In the genomic region with DNA sequence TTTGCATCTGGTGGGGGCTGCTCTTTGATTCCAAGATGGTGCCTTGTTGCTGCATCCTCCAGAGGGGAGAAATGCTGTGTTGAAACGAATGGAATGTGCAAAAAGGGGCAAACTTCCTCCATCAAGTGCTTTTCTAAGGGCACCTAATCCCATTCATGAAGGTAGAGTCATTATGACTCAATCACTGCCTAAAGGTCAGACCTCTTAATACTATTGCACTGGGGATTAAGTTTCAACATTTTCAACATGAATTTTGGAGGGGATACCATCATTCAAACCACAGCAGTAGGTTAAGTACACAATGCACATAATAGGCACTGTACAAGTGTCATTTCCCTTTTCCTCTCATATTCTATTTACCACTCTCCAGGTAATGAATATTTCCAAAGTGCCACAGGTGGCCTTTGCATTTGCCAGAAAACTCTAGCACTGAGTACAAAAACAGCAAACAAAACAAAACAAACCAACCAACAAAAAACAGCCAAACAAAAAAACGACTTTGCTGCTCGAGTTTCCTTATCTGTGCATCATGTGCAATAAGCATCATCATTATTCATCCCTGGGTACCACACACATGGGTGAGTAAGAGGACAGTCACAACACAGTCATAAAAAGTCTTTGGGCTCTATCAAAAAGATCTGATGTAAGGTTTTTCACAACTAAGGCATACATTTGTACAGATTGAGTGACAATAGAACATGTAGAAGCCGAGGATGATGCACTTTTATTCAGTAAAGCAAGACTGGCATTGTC, we compare ENCODE assay signal across 13 cellular contexts. TPM values are rescaled to one million over a fixed set of nuclear protein-coding genes. Genes with fewer than 3 reads are reported as not detected.
DNase-seq lines count a peak whose midpoint lies in the region; ATAC-seq and TF ChIP-seq lines count a peak whose summit lies in the region.
"Had no signal": no experiment of that assay in that cellular context is flagged by ENCODE, and none has a peak within 500 bp of the region (broad histone marks: within the 10 kb centered on the region; RNA-seq: fewer than 3 reads in every experiment).

No MANE protein-coding gene starts in this region.

- H3K27me3 ChIP-seq in HCT116 (ENCODE audit: insufficient read depth, low read length) = no peaks in the 10 kb centered on the region
- H3K27me3 ChIP-seq: upper lobe of right lung had no signal

- no peak for TF ChIP-seq CTCF in HCT116 (IDR thresholded peaks at IDR 0.05 in 2 of 3, conservative IDR thresholded peaks at IDR 0.05 in 1 of 3; ENCODE audit: borderline replicate concordance in 1 of 3, insufficient read depth in 1 of 3, low read depth in 2 of 3, low read length in 2 of 3)

- no peak for TF ChIP-seq POLR2A in HCT116 (IDR thresholded peaks at IDR 0.05; ENCODE audit: borderline replicate concordance, extremely low read depth, insufficient read depth, insufficient read length)

- no peak for TF ChIP-seq RAD21 in HCT116 (IDR thresholded peaks at IDR 0.05; ENCODE audit: low read depth)

- DNase-seq in DMS53 (lab: John Stamatoyannopoulos, UW) (peak; percentile 86), HCT116 (ENCODE audit: low read depth, low spot score) (no peak), RKO (ENCODE audit: low spot score) (peak; percentile 74), fibroblast of peridontal ligament (ENCODE audit: extremely low read depth) (peak; percentile 23), left cardiac atrium (no peak)
- DNase-seq: NCI-H1436 treated with DMSO at 0.1 percent for 48 hours; retina; SIG-M5; stimulated activated CD4-positive, alpha-beta T cell treated with anti-CD3 and anti-CD28 coated beads, Interleukin-2, amount 100 ng/mL, for 24 hours; upper lobe of right lung had no signal

- no peak overlapping the region for H3K4me3 ChIP-seq in HCT116 (replicated peaks in 1 of 2; ENCODE audit: low read depth in 1 of 2, low read length in 2 of 2)
- H3K4me3 ChIP-seq: upper lobe of right lung had no signal

- no peak overlapping the region for H2AFZ ChIP-seq in HCT116 (ENCODE audit: low read depth, low read length, poor library complexity, severe bottlenecking)

- no peak overlapping the region for H3K9ac ChIP-seq in HCT116 (ENCODE audit: low read length)

- no peaks in the 10 kb centered on the region for H3K79me2 ChIP-seq in HCT116 (ENCODE audit: insufficient read depth, low read length)

- POLR2A ChIA-PET in HCT116 (lab: Charles Lee) = no interaction called here

- no peaks in the 10 kb centered on the region for H3K36me3 ChIP-seq in HCT116 (ENCODE audit: control insufficient read depth in 1 of 2, insufficient read depth in 2 of 2, low read length in 2 of 2)
- H3K36me3 ChIP-seq: upper lobe of right lung had no signal

- BruUV-seq in HCT116 (replicated peaks; lab: Mats Ljungman, UMichigan) = no TSS peak

- RAD21 ChIA-PET in HCT116 (lab: Charles Lee; ENCODE audit: low non-redundant PET in 1 of 2, low total read pairs in 2 of 2, uncharacterized antibody in 2 of 2, unreplicated experiment in 2 of 2) = no interaction called here

- H3K9me2 ChIP-seq in HCT116 (ENCODE audit: insufficient read depth) = no peaks in the 10 kb centered on the region

- no peak for ATAC-seq in HCT116
- ATAC-seq in GM18511 (IDR thresholded peaks at IDR 0.05; ENCODE audit: unreplicated experiment) = no peak
- ATAC-seq in left cardiac atrium = no peak
- no peak for ATAC-seq in HG02763 (IDR thresholded peaks at IDR 0.05; ENCODE audit: unreplicated experiment)
- ATAC-seq: natural killer cell treated with Interleukin-12 subunit alpha and Interleukin-12 subunit beta and Interleukin-15 and Interleukin-18, amount 100 ng/mL, for 72 hours; upper lobe of right lung had no signal

- CTCF ChIA-PET in HCT116 (lab: Charles Lee) = no interaction called here

- no peak overlapping the region for H3K4me2 ChIP-seq in HCT116 (ENCODE audit: low read length)

- H4K20me1 ChIP-seq in HCT116 (ENCODE audit: insufficient read depth) = no peaks in the 10 kb centered on the region

- intact Hi-C loops in HCT116 (cut with micrococcal nuclease) = no loop called here
- intact Hi-C loops in left cardiac atrium (cut with DNase I) = no loop called here

- no peak overlapping the region for H3K27ac ChIP-seq in HCT116 (ENCODE audit: low read depth, low read length)
- H3K27ac ChIP-seq: upper lobe of right lung had no signal

- H3K4me1 ChIP-seq in HCT116 (ENCODE audit: control insufficient read depth in 1 of 2, insufficient read depth in 2 of 2, low read length in 2 of 2) = no peaks in the 10 kb centered on the region
- H3K4me1 ChIP-seq: upper lobe of right lung had no signal

- no peaks in the 10 kb centered on the region for H3K9me3 ChIP-seq in HCT116 (ENCODE audit: control insufficient read depth in 1 of 2, insufficient read depth in 1 of 2, low read depth in 1 of 2, low read length in 2 of 2)
- H3K9me3 ChIP-seq: upper lobe of right lung had no signal

TF ChIP-seq in HCT116, 20 proteins besides CTCF, POLR2A, EP300 and RAD21:
- TF ChIP-seq, protein P1, sequence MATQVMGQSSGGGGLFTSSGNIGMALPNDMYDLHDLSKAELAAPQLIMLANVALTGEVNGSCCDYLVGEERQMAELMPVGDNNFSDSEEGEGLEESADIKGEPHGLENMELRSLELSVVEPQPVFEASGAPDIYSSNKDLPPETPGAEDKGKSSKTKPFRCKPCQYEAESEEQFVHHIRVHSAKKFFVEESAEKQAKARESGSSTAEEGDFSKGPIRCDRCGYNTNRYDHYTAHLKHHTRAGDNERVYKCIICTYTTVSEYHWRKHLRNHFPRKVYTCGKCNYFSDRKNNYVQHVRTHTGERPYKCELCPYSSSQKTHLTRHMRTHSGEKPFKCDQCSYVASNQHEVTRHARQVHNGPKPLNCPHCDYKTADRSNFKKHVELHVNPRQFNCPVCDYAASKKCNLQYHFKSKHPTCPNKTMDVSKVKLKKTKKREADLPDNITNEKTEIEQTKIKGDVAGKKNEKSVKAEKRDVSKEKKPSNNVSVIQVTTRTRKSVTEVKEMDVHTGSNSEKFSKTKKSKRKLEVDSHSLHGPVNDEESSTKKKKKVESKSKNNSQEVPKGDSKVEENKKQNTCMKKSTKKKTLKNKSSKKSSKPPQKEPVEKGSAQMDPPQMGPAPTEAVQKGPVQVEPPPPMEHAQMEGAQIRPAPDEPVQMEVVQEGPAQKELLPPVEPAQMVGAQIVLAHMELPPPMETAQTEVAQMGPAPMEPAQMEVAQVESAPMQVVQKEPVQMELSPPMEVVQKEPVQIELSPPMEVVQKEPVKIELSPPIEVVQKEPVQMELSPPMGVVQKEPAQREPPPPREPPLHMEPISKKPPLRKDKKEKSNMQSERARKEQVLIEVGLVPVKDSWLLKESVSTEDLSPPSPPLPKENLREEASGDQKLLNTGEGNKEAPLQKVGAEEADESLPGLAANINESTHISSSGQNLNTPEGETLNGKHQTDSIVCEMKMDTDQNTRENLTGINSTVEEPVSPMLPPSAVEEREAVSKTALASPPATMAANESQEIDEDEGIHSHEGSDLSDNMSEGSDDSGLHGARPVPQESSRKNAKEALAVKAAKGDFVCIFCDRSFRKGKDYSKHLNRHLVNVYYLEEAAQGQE (IDR thresholded peaks at IDR 0.05; ENCODE audit: low read depth) = no peak
- TF ChIP-seq EGR1 (IDR thresholded peaks at IDR 0.05; ENCODE audit: low read depth) (no peak), ELF1 (IDR thresholded peaks at IDR 0.05; ENCODE audit: borderline replicate concordance, low read depth) (no peak), SP1 (IDR thresholded peaks at IDR 0.05; ENCODE audit: low read depth) (no peak), FOSL1 (IDR thresholded peaks at IDR 0.05; ENCODE audit: low read depth) (0 out of 2 replicates have a peak, but pooled peaks have one; percentile 2)

RNA-seq across cellular contexts. Expression of a gene that starts 42.5 kb away (rescaled TPM):
- total RNA-seq in HCT116 (2021; ENCODE audit: unreplicated experiment) = 0.66 TPM
- 0.19 and 0.31 TPM in 2 replicates for polyA plus RNA-seq in HCT116 (2012)
- total RNA-seq in left cardiac atrium = 10 to 100 TPM; 13.0 to 24.3 TPM

Comparison
In these comparisons a context has a peak if more than half of its experiments do, and no peak if none do; other contexts are left out.
1. DNase-seq: peak in DMS53 (single experiment), RKO (single experiment) and fibroblast of peridontal ligament (single experiment); none in HCT116 (single experiment) and left cardiac atrium (single experiment).